ENCODE assay signal across 25 cellular contexts in genomic region chr5:164000819-164001218, GRCh38.
"Had no signal": no experiment of that assay in that cellular context is flagged by ENCODE, and none has a peak within 500 bp of the region (broad histone marks: within the 10 kb centered on the region; RNA-seq: fewer than 3 reads in every experiment).

No MANE protein-coding gene starts in this region.

- H3K27ac ChIP-seq: hepatocyte, neutrophil, ovary, psoas muscle, stomach, testis, uterus had no signal

- H3K4me3 ChIP-seq: cardiac muscle cell, hepatocyte, ovary, psoas muscle, stomach, testis, uterus had no signal

- H3K36me3 Mint-ChIP-seq: activated naive CD8-positive, alpha-beta T cell treated with anti-CD3 and anti-CD28 coated beads, Interleukin-2, amount 10 ng/mL, durations not matched to agents 7 days and 5 days; stimulated activated effector memory CD8-positive, alpha-beta T cell treated with anti-CD3 and anti-CD28 coated beads, Interleukin-12 subunit alpha, Interleukin-12 subunit beta, amount 100 ng/mL, for 72 hours had no signal

- DNase-seq: activated CD4-positive, alpha-beta memory T cell treated with anti-CD3 and anti-CD28 coated beads, Interleukin-2, amount 10 ng/mL, durations not matched to agents 7 days and 5 days; activated CD4-positive, alpha-beta T cell treated with anti-CD3 and anti-CD28 coated beads for 48 hours; activated effector memory CD4-positive, alpha-beta T cell treated with Interleukin-2 at 50 U/mL for 16 hours; activated naive CD4-positive, alpha-beta T cell treated with anti-CD3 and anti-CD28 coated beads for 36 hours; activated naive CD8-positive, alpha-beta T cell treated with anti-CD3 and anti-CD28 coated beads, Interleukin-2, amount 10 ng/mL, durations not matched to agents 7 days and 5 days; activated T-cell treated with anti-CD3 and anti-CD28 coated beads, Interleukin-2, amount 50 U/mL, for 72 hours; amygdala; effector CD4-positive, alpha-beta T cell; immature natural killer cell; ovary; psoas muscle; right cardiac atrium; stimulated activated CD4-positive, alpha-beta T cell treated with anti-CD3 and anti-CD28 coated beads, Interleukin-1b, Interleukin-23, amount 100 ng/mL, for 48 hours; stomach; T1000; testis; trophoblast cell; uterus had no signal

- H3K4me2 ChIP-seq: hepatocyte had no signal

- H3K27me3 Mint-ChIP-seq: activated CD4-positive, alpha-beta memory T cell treated with anti-CD3 and anti-CD28 coated beads, Interleukin-2, amount 10 ng/mL, durations not matched to agents 7 days and 5 days; activated naive CD8-positive, alpha-beta T cell treated with anti-CD3 and anti-CD28 coated beads, Interleukin-2, amount 10 ng/mL, durations not matched to agents 7 days and 5 days; dendritic cell treated with granulocyte-macrophage colony-stimulating factor and Interleukin-4, amounts not matched to agents 40 ng/mL and 50 ng/mL, for 4 days had no signal

- ATAC-seq: activated T-cell treated with anti-CD3 and anti-CD28 coated beads, Interleukin-2, amount 50 U/mL, for 72 hours; natural killer cell treated with Interleukin-12 subunit alpha and Interleukin-12 subunit beta and Interleukin-15 and Interleukin-18, amount 100 ng/mL, for 72 hours; psoas muscle; right cardiac atrium; stimulated activated effector memory CD8-positive, alpha-beta T cell treated with anti-CD3 and anti-CD28 coated beads, Interleukin-12 subunit alpha, Interleukin-12 subunit beta, amount 100 ng/mL, for 72 hours had no signal

- H3K9me3 ChIP-seq: neutrophil, ovary, psoas muscle, stomach, testis, uterus had no signal

- H3K27ac Mint-ChIP-seq: activated CD4-positive, alpha-beta memory T cell treated with anti-CD3 and anti-CD28 coated beads, Interleukin-2, amount 10 ng/mL, durations not matched to agents 7 days and 5 days; activated naive CD4-positive, alpha-beta T cell treated with anti-CD3 and anti-CD28 coated beads for 36 hours; activated naive CD8-positive, alpha-beta T cell treated with anti-CD3 and anti-CD28 coated beads, Interleukin-2, amount 10 ng/mL, durations not matched to agents 7 days and 5 days; activated T-cell treated with anti-CD3 and anti-CD28 coated beads, Interleukin-2, amount 50 U/mL, for 72 hours; dendritic cell treated with granulocyte-macrophage colony-stimulating factor and Interleukin-4, amounts not matched to agents 40 ng/mL and 50 ng/mL, for 4 days; immature natural killer cell; natural killer cell treated with Interleukin-12 subunit alpha and Interleukin-12 subunit beta and Interleukin-15 and Interleukin-18, amount 100 ng/mL, for 72 hours; stimulated activated effector memory CD8-positive, alpha-beta T cell treated with anti-CD3 and anti-CD28 coated beads, Interleukin-12 subunit alpha, Interleukin-12 subunit beta, amount 100 ng/mL, for 72 hours; T-helper 1 cell treated with Interleukin-12 subunit alpha and Interleukin-12 subunit beta and Interleukin-4 antibody, amounts not matched to agents 30 μg/mL and 1 μg/mL, for 36 hours had no signal

- H2AFZ ChIP-seq: hepatocyte had no signal

- H3K79me2 ChIP-seq: hepatocyte had no signal

- H3K4me1 Mint-ChIP-seq: activated CD4-positive, alpha-beta memory T cell treated with anti-CD3 and anti-CD28 coated beads, Interleukin-2, amount 10 ng/mL, durations not matched to agents 7 days and 5 days had no signal

- H3K9me3 Mint-ChIP-seq: activated naive CD8-positive, alpha-beta T cell treated with anti-CD3 and anti-CD28 coated beads, Interleukin-2, amount 10 ng/mL, durations not matched to agents 7 days and 5 days; natural killer cell treated with Interleukin-12 subunit alpha and Interleukin-12 subunit beta and Interleukin-15 and Interleukin-18, amount 100 ng/mL, for 72 hours had no signal

- H3K27me3 ChIP-seq: cardiac muscle cell, hepatocyte, neutrophil, ovary, stomach, testis, uterus had no signal

- H3K36me3 ChIP-seq: cardiac muscle cell, neutrophil, ovary, stomach, uterus had no signal

- H3K4me1 ChIP-seq: psoas muscle, stomach, testis, uterus had no signal

- H3K4me3 Mint-ChIP-seq: activated CD4-positive, alpha-beta memory T cell treated with anti-CD3 and anti-CD28 coated beads, Interleukin-2, amount 10 ng/mL, durations not matched to agents 7 days and 5 days; activated naive CD4-positive, alpha-beta T cell treated with anti-CD3 and anti-CD28 coated beads for 36 hours; activated naive CD8-positive, alpha-beta T cell treated with anti-CD3 and anti-CD28 coated beads, Interleukin-2, amount 10 ng/mL, durations not matched to agents 7 days and 5 days; activated T-cell treated with anti-CD3 and anti-CD28 coated beads, Interleukin-2, amount 50 U/mL, for 72 hours; dendritic cell treated with granulocyte-macrophage colony-stimulating factor and Interleukin-4, amounts not matched to agents 40 ng/mL and 50 ng/mL, for 4 days; immature natural killer cell; natural killer cell treated with Interleukin-12 subunit alpha and Interleukin-12 subunit beta and Interleukin-15 and Interleukin-18, amount 100 ng/mL, for 72 hours; stimulated activated effector memory CD8-positive, alpha-beta T cell treated with anti-CD3 and anti-CD28 coated beads, Interleukin-12 subunit alpha, Interleukin-12 subunit beta, amount 100 ng/mL, for 72 hours; T-helper 1 cell treated with Interleukin-12 subunit alpha and Interleukin-12 subunit beta and Interleukin-4 antibody, amounts not matched to agents 30 μg/mL and 1 μg/mL, for 36 hours had no signal
